Comparison of ENCODE assay signal across 9 cellular contexts in genomic region chr2:203909192-203909945, GRCh38. TPM values are rescaled to one million over a fixed set of nuclear protein-coding genes. Genes with fewer than 3 reads are reported as not detected.
DNase-seq lines count a peak whose midpoint lies in the region; ATAC-seq, FAIRE-seq and TF ChIP-seq lines count a peak whose summit lies in the region.
"Had no signal": no experiment of that assay in that cellular context is flagged by ENCODE, and none has a peak within 500 bp of the region (broad histone marks: within the 10 kb centered on the region; RNA-seq: fewer than 3 reads in every experiment).

No MANE protein-coding gene starts in this region.

- intact Hi-C loops in MCF 10A (cut with micrococcal nuclease) (loop anchor here (1.0 to 5.0 kb wide), 6 partner anchors 94 to 1322 kb away; no protein-coding TSS in a partner anchor), kidney (cut with DNase I) (no loop called here)

- no peak overlapping the region for H3K4me3 Mint-ChIP-seq in MCF 10A (ENCODE audit: unreplicated experiment)
- peak overlapping the region; percentile 14 to 46 for H3K4me3 Mint-ChIP-seq in stimulated activated naive CD8-positive, alpha-beta T cell treated with anti-CD3 and anti-CD28 coated beads, Interleukin-15, amount 100 ng/mL, for 72 hours

- no TSS peak for BruUV-seq in MCF 10A (replicated peaks; lab: Mats Ljungman, UMichigan)

- peaks cover 0 to 5% of the 10 kb centered on the region in 2 donors for H3K4me1 ChIP-seq in kidney (ENCODE audit: control insufficient read depth in 1 of 2, insufficient read depth in 1 of 2, low read depth in 1 of 2, low read length in 2 of 2)

- no peak overlapping the region for H3K27ac Mint-ChIP-seq in MCF 10A (ENCODE audit: low read depth, unreplicated experiment)
- H3K27ac Mint-ChIP-seq in stimulated activated naive CD8-positive, alpha-beta T cell treated with anti-CD3 and anti-CD28 coated beads, Interleukin-15, amount 100 ng/mL, for 72 hours: no peak overlapping the region

- peak; percentile 80 for DNase-seq in AG20443 (ENCODE audit: low spot score)
- DNase-seq in GM12891 (ENCODE audit: insufficient read length, low spot score): no peak
- DNase-seq in NOMO-1 (lab: John Stamatoyannopoulos, UW; ENCODE audit: unreplicated experiment in 2 of 2): peak; percentile 3 to 55
- DNase-seq in MCF 10A (ENCODE audit: unreplicated experiment): peak; percentile 59
- DNase-seq in kidney: no peak
- peak in 1 of 2 donors; percentile 19 for DNase-seq in stimulated activated naive CD8-positive, alpha-beta T cell treated with anti-CD3 and anti-CD28 coated beads, Interleukin-15, amount 100 ng/mL, for 72 hours

- TF ChIP-seq CTCF in MCF 10A (IDR thresholded peaks at IDR 0.05; ENCODE audit: unreplicated experiment) (peak; percentile 70), kidney (IDR thresholded peaks at IDR 0.05; ENCODE audit: borderline replicate concordance, extremely low read depth, insufficient read depth) (peak; percentile 46)

- H3K4me3 ChIP-seq in kidney (ENCODE audit: low read length in 2 of 2): peak overlapping the region; percentile 27 to 32
- H3K4me3 ChIP-seq: SJSA1 had no signal

- no peak for FAIRE-seq in GM12891 (lab: Jason Lieb, UNC)
- peak; percentile 59 for FAIRE-seq in kidney (lab: Jason Lieb, UNC)

- ATAC-seq in stimulated activated naive CD8-positive, alpha-beta T cell treated with anti-CD3 and anti-CD28 coated beads, Interleukin-15, amount 100 ng/mL, for 72 hours: peak; percentile 55
- ATAC-seq in GM21786 (IDR thresholded peaks at IDR 0.05; ENCODE audit: unreplicated experiment) (no peak), GM21723 (IDR thresholded peaks at IDR 0.05; ENCODE audit: unreplicated experiment) (no peak)

- no peaks in the 10 kb centered on the region for H3K9me3 Mint-ChIP-seq in MCF 10A (ENCODE audit: unreplicated experiment)
- H3K9me3 Mint-ChIP-seq in stimulated activated naive CD8-positive, alpha-beta T cell treated with anti-CD3 and anti-CD28 coated beads, Interleukin-15, amount 100 ng/mL, for 72 hours: no peaks in the 10 kb centered on the region

- CTCF ChIA-PET in MCF 10A (lab: Yijun Ruan, JAX): interaction anchor here (0.5 to 3.3 kb wide), 21 partner anchors 9 to 1319 kb away, joined by 3 to 17 read pairs (median 3); no protein-coding TSS in a partner anchor

- H3K9ac ChIP-seq in kidney (ENCODE audit: low read length in 2 of 2): no peak overlapping the region

- no peak overlapping the region for H3K27ac ChIP-seq in kidney (ENCODE audit: low read depth in 2 of 2, low read length in 2 of 2)
- H3K27ac ChIP-seq: SJSA1 had no signal

- POLR2A ChIA-PET in MCF 10A (lab: Yijun Ruan, JAX): interaction anchor here (0.6 to 1.0 kb wide), 5 partner anchors 74 to 1665 kb away, joined by 3 read pairs; no protein-coding TSS in a partner anchor

- no peaks in the 10 kb centered on the region for H3K4me1 Mint-ChIP-seq in MCF 10A (ENCODE audit: insufficient read depth, unreplicated experiment)
- peaks cover 30% of the 10 kb centered on the region for H3K4me1 Mint-ChIP-seq in stimulated activated naive CD8-positive, alpha-beta T cell treated with anti-CD3 and anti-CD28 coated beads, Interleukin-15, amount 100 ng/mL, for 72 hours

- no peaks in the 10 kb centered on the region for H3K36me3 ChIP-seq in kidney (ENCODE audit: control insufficient read depth in 1 of 2, insufficient read depth in 2 of 2, low read length in 2 of 2)
- H3K36me3 ChIP-seq: SJSA1 had no signal

- no peaks in the 10 kb centered on the region for H3K36me3 Mint-ChIP-seq in MCF 10A (ENCODE audit: insufficient read depth, unreplicated experiment)

- TF ChIP-seq POLR2A in GM12891 (IDR thresholded peaks at IDR 0.05; ENCODE audit: low read depth, low read length): no peak

- no peaks in the 10 kb centered on the region for H3K9me3 ChIP-seq in kidney (ENCODE audit: control insufficient read depth in 1 of 2, low read length in 2 of 2)
- H3K9me3 ChIP-seq: SJSA1 had no signal

- H3K27me3 Mint-ChIP-seq in MCF 10A (ENCODE audit: insufficient read depth, unreplicated experiment): peaks cover 11% of the 10 kb centered on the region
- H3K27me3 Mint-ChIP-seq in stimulated activated naive CD8-positive, alpha-beta T cell treated with anti-CD3 and anti-CD28 coated beads, Interleukin-15, amount 100 ng/mL, for 72 hours: no peaks in the 10 kb centered on the region

TF ChIP-seq in GM12891, 5 proteins besides CTCF, POLR2A, EP300 and RAD21:
- TF ChIP-seq PAX5 (IDR thresholded peaks at IDR 0.05; ENCODE audit: insufficient read depth, low read length, severe bottlenecking) (no peak), POLR2AphosphoS5 (IDR thresholded peaks at IDR 0.05; ENCODE audit: low read depth, low read length) (no peak), POU2F2 (IDR thresholded peaks at IDR 0.05; ENCODE audit: low read depth, low read length) (no peak), SPI1 (IDR thresholded peaks at IDR 0.05; ENCODE audit: low read depth, low read length) (peak; percentile 60; the same call in 1 of the 2 replicates), TAF1 (IDR thresholded peaks at IDR 0.05; ENCODE audit: low read depth, low read length) (no peak)

RNA-seq across cellular contexts. Expression of gene ICOS, which starts 27.2 kb away (rescaled TPM):
- polyA plus RNA-seq in GM12891 (2012; ENCODE audit: low read depth, missing spikeins): 0.05 TPM
- total RNA-seq in MCF 10A (2022) (not detected in 2 replicates), kidney (0.85 TPM)
- not detected for polyA plus RNA-seq in kidney (ENCODE audit: insufficient read depth, low read depth, low replicate concordance)
- total RNA-seq: SJSA1 had no signal

RNA-seq across cellular contexts. Expression of gene CTLA4, which starts 41.8 kb away (rescaled TPM):
- not detected for polyA plus RNA-seq in GM12891 (2012; ENCODE audit: low read depth, missing spikeins)
- total RNA-seq in MCF 10A (2022) (not detected in 2 replicates), kidney (2.0 TPM)
- polyA plus RNA-seq in kidney (ENCODE audit: insufficient read depth, low read depth, low replicate concordance): 0.22 TPM
- total RNA-seq: SJSA1 had no signal

Comparison
In these comparisons a context has a peak if more than half of its experiments do, and no peak if none do; other contexts are left out.
1. DNase-seq: peak in AG20443 (single experiment), NOMO-1 (2 of 2) and MCF 10A (single experiment); none in GM12891 (single experiment) and kidney (single experiment).